11 cellular contexts compared by ENCODE assay signal in the genomic region with DNA sequence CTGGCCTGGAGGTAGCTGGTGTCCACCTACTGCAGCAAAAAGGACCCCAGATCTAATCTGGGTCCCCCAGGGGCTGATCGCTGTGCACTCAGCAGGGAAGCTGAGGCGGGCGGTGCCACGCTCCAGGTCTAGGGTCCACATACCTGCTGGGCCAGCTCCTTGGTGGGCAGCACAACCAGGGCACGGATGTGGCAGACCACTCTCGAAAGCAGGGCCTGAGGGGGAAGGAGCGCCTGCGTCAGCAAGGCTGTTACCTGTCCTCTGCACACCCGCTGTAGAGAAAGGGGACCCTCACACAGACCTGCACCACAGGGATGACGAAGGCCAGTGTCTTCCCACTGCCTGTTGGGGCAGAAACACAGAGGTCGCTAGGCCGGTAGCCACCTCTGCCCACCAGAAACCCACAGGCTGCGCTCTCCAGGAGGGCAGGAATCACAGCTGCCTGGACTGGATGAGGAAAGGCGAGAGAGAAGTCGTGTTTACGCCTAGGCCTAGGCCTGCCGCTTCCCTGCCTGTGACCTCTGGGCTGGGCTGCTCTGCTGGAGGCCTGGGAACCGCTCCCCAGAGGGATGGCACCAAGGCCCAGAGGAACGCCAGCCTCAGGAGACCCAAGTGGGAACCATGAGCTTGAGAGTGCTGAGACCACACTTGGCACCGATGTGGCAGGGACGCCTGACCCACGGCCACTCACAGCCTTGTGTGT. TPM values are rescaled to one million over a fixed set of nuclear protein-coding genes. Genes with fewer than 3 reads are reported as not detected.
DNase-seq lines count a peak whose midpoint lies in the region; ATAC-seq and TF ChIP-seq lines count a peak whose summit lies in the region.
"Had no signal": no experiment of that assay in that cellular context is flagged by ENCODE, and none has a peak within 500 bp of the region (broad histone marks: within the 10 kb centered on the region; RNA-seq: fewer than 3 reads in every experiment).

No MANE protein-coding gene starts in this region.

- no peaks in the 10 kb centered on the region for H3K27me3 Mint-ChIP-seq in activated CD4-positive, alpha-beta T cell treated with anti-CD3 and anti-CD28 coated beads, Interleukin-2, amount 10 ng/mL, durations not matched to agents 7 days and 5 days
- no peaks in the 10 kb centered on the region for H3K27me3 Mint-ChIP-seq in chondrocyte (ENCODE audit: low read depth)

- POLR2A ChIA-PET in activated CD4-positive, alpha-beta T cell treated with anti-CD3 and anti-CD28 coated beads, Interleukin-2, amount 10 ng/mL, durations not matched to agents 7 days and 5 days (lab: Charles Lee): no interaction called here

- H3K27me3 ChIP-seq in MG63: no peaks in the 10 kb centered on the region
- no peaks in the 10 kb centered on the region for H3K27me3 ChIP-seq in skeletal muscle satellite cell (ENCODE audit: control insufficient read depth, insufficient read depth, low read length)
- H3K27me3 ChIP-seq: brain microvascular endothelial cell had no signal

- H3K27ac Mint-ChIP-seq in activated CD4-positive, alpha-beta T cell treated with anti-CD3 and anti-CD28 coated beads, Interleukin-2, amount 10 ng/mL, durations not matched to agents 7 days and 5 days: peak overlapping the region; percentile 89
- no peak overlapping the region for H3K27ac Mint-ChIP-seq in chondrocyte (ENCODE audit: unreplicated experiment)

- peaks cover 8% of the 10 kb centered on the region for H3K36me3 Mint-ChIP-seq in activated CD4-positive, alpha-beta T cell treated with anti-CD3 and anti-CD28 coated beads, Interleukin-2, amount 10 ng/mL, durations not matched to agents 7 days and 5 days (ENCODE audit: low read depth)
- peaks cover 10% of the 10 kb centered on the region for H3K36me3 Mint-ChIP-seq in chondrocyte (ENCODE audit: low read depth)

- peak overlapping the region; percentile 96 for H3K4me3 ChIP-seq in MG63
- no peak overlapping the region for H3K4me3 ChIP-seq in skeletal muscle satellite cell (ENCODE audit: low read length)

- no peak for ATAC-seq in GM21447 (IDR thresholded peaks at IDR 0.05; ENCODE audit: unreplicated experiment)
- ATAC-seq in GM21717 (IDR thresholded peaks at IDR 0.05; ENCODE audit: unreplicated experiment): no peak
- ATAC-seq in GM18511 (IDR thresholded peaks at IDR 0.05; ENCODE audit: unreplicated experiment): no peak

- peak overlapping the region; percentile 99 for H3K4me2 ChIP-seq in skeletal muscle satellite cell (ENCODE audit: low read length)

- no peak overlapping the region for H3K9ac ChIP-seq in skeletal muscle satellite cell (ENCODE audit: low read depth, low read length)

- H3K4me3 Mint-ChIP-seq in activated CD4-positive, alpha-beta T cell treated with anti-CD3 and anti-CD28 coated beads, Interleukin-2, amount 10 ng/mL, durations not matched to agents 7 days and 5 days: peak overlapping the region; percentile 78
- H3K4me3 Mint-ChIP-seq in chondrocyte (ENCODE audit: unreplicated experiment): peak overlapping the region; percentile 73

- peaks cover 18% of the 10 kb centered on the region for H3K4me1 ChIP-seq in skeletal muscle satellite cell (ENCODE audit: control insufficient read depth, insufficient read depth, low read length)

- DNase-seq in activated CD4-positive, alpha-beta T cell treated with anti-CD3 and anti-CD28 coated beads, Interleukin-2, amount 10 ng/mL, durations not matched to agents 7 days and 5 days: no peak
- DNase-seq in activated CD4-positive, alpha-beta T cell treated with anti-CD3 and anti-CD28 coated beads for 4 hours: no peak
- no peak for DNase-seq in MG63
- peak; percentile 91 for DNase-seq in chondrocyte (ENCODE audit: low spot score)
- DNase-seq: brain microvascular endothelial cell, NCI-H446 treated with DMSO at 0.1 percent for 48 hours, SHP77 had no signal

- peaks cover 58% of the 10 kb centered on the region for H3K36me3 ChIP-seq in MG63
- peaks cover 35% of the 10 kb centered on the region for H3K36me3 ChIP-seq in skeletal muscle satellite cell (ENCODE audit: insufficient read depth, low read length)

- H3K9me3 ChIP-seq in MG63 (no peaks in the 10 kb centered on the region), skeletal muscle satellite cell (replicated peaks; ENCODE audit: low read length) (no peaks in the 10 kb centered on the region)

- peaks cover 33% of the 10 kb centered on the region for H3K4me1 Mint-ChIP-seq in activated CD4-positive, alpha-beta T cell treated with anti-CD3 and anti-CD28 coated beads, Interleukin-2, amount 10 ng/mL, durations not matched to agents 7 days and 5 days
- peaks cover 28% of the 10 kb centered on the region for H3K4me1 Mint-ChIP-seq in chondrocyte (ENCODE audit: low read depth)

- TF ChIP-seq CTCF in chondrocyte (IDR thresholded peaks at IDR 0.05): no peak

- CTCF ChIA-PET in activated CD4-positive, alpha-beta T cell treated with anti-CD3 and anti-CD28 coated beads, Interleukin-2, amount 10 ng/mL, durations not matched to agents 7 days and 5 days (lab: Charles Lee): interaction anchor here (0.6 to 2.7 kb wide), 2 partner anchors 10 to 94 kb away, joined by 3 to 7 read pairs; no protein-coding TSS in a partner anchor

- no peaks in the 10 kb centered on the region for H3K9me3 Mint-ChIP-seq in activated CD4-positive, alpha-beta T cell treated with anti-CD3 and anti-CD28 coated beads, Interleukin-2, amount 10 ng/mL, durations not matched to agents 7 days and 5 days
- H3K9me3 Mint-ChIP-seq in chondrocyte (ENCODE audit: low read depth): no peaks in the 10 kb centered on the region

RNA-seq across cellular contexts. Expression of a gene that starts 2.0 kb away (rescaled TPM):
- 10 to 100 TPM; 25.2 to 27.5 TPM for total RNA-seq in activated CD4-positive, alpha-beta T cell treated with anti-CD3 and anti-CD28 coated beads, Interleukin-2, amount 10 ng/mL, durations not matched to agents 7 days and 5 days
- total RNA-seq in MG63 (2014; rRNA removed; shearing (Covaris generic); ENCODE audit: low replicate concordance): 10.8 and 17.3 TPM in 2 replicates
- 7.9 to 10.1 TPM (median 9.6 TPM) in 3 replicates for total RNA-seq in chondrocyte
- total RNA-seq in skeletal muscle satellite cell (2012; rRNA removed): 9.2 and 10.4 TPM in 2 replicates

RNA-seq across cellular contexts. Expression of a gene that starts 2.1 kb away (rescaled TPM):
- 10 to 100 TPM; 28.9 to 32.4 TPM for total RNA-seq in activated CD4-positive, alpha-beta T cell treated with anti-CD3 and anti-CD28 coated beads, Interleukin-2, amount 10 ng/mL, durations not matched to agents 7 days and 5 days
- 23.1 and 40.1 TPM in 2 replicates for total RNA-seq in MG63 (2014; rRNA removed; shearing (Covaris generic); ENCODE audit: low replicate concordance)
- 14.4 to 16.0 TPM (median 14.7 TPM) in 3 replicates for total RNA-seq in chondrocyte
- total RNA-seq in skeletal muscle satellite cell (2012; rRNA removed): 21.0 and 31.0 TPM in 2 replicates
